In genomic region chr18:35290070-35290735, GRCh38 we compare ENCODE assay signal across 8 cellular contexts. TPM values are rescaled to one million over a fixed set of nuclear protein-coding genes. Genes with fewer than 3 reads are reported as not detected.
DNase-seq lines count a peak whose midpoint lies in the region; TF ChIP-seq lines count a peak whose summit lies in the region.

ZSCAN30 (minus strand) TSS chr18:35290229; CDS start chr18:35264352, 25,877 bp downstream.

- H3K27ac ChIP-seq in suprapubic skin, result peak within 1 kb of the TSS; percentile 84

- H3K27me3 Mint-ChIP-seq in activated naive CD4-positive, alpha-beta T cell treated with anti-CD3 and anti-CD28 coated beads, Interleukin-2, amount 10 ng/mL, durations not matched to agents 7 days and 5 days, result peaks cover 5% of the 10 kb centered on the region

- peak; percentile 98 for DNase-seq in GM03348 (ENCODE audit: low spot score)
- DNase-seq in HFF-Myc (ENCODE audit: extremely low read depth, low read depth), result peak; percentile 78
- DNase-seq in NAMALWA (ENCODE audit: low spot score), result peak; percentile 94
- DNase-seq in SK-N-DZ (ENCODE audit: low spot score), result peak; percentile 92
- peak; percentile 97 for DNase-seq in activated naive CD4-positive, alpha-beta T cell treated with anti-CD3 and anti-CD28 coated beads, Interleukin-2, amount 10 ng/mL, durations not matched to agents 7 days and 5 days
- DNase-seq in germinal center (ENCODE audit: low spot score), result peak; percentile 93
- DNase-seq in nucleus accumbens (lab: John Stamatoyannopoulos, UW), result peak; percentile 60 to 96 (median 92)
- peak; percentile 96 to 98 for DNase-seq in suprapubic skin (ENCODE audit: low spot score in 2 of 2)

- TF ChIP-seq EP300 in suprapubic skin (IDR thresholded peaks at IDR 0.05), result no peak

- peak in 1 of 2 donors; percentile 72 for TF ChIP-seq POLR2A in suprapubic skin (IDR thresholded peaks at IDR 0.05)

- WGBS in suprapubic skin, result 2% methylated on average over 14 of the region's 41 CpGs

- H3K4me3 ChIP-seq in HFF-Myc (replicated peaks; ENCODE audit: low read depth, low read length) (peak within 1 kb of the TSS; percentile 84), suprapubic skin (peak within 1 kb of the TSS; percentile 69)

- TF ChIP-seq CTCF in HFF-Myc (IDR thresholded peaks at IDR 0.05; ENCODE audit: low read depth, low read length, missing control alignments) (no peak), suprapubic skin (IDR thresholded peaks at IDR 0.05) (no peak)

- no peaks in the 10 kb centered on the region for H3K27me3 ChIP-seq in suprapubic skin

- H3K4me3 Mint-ChIP-seq in activated naive CD4-positive, alpha-beta T cell treated with anti-CD3 and anti-CD28 coated beads, Interleukin-2, amount 10 ng/mL, durations not matched to agents 7 days and 5 days, result peak within 1 kb of the TSS; percentile 100

- H3K4me1 ChIP-seq in suprapubic skin, result peaks cover 31% of the 10 kb centered on the region

- peaks cover 11% of the 10 kb centered on the region for H3K36me3 ChIP-seq in suprapubic skin

- H3K36me3 Mint-ChIP-seq in activated naive CD4-positive, alpha-beta T cell treated with anti-CD3 and anti-CD28 coated beads, Interleukin-2, amount 10 ng/mL, durations not matched to agents 7 days and 5 days, result peaks cover 54% of the 10 kb centered on the region

- peaks cover 19% of the 10 kb centered on the region for H3K9me3 Mint-ChIP-seq in activated naive CD4-positive, alpha-beta T cell treated with anti-CD3 and anti-CD28 coated beads, Interleukin-2, amount 10 ng/mL, durations not matched to agents 7 days and 5 days

- H3K4me1 Mint-ChIP-seq in activated naive CD4-positive, alpha-beta T cell treated with anti-CD3 and anti-CD28 coated beads, Interleukin-2, amount 10 ng/mL, durations not matched to agents 7 days and 5 days, result peaks cover 51% of the 10 kb centered on the region

- peaks cover 4% of the 10 kb centered on the region for H3K9me3 ChIP-seq in suprapubic skin

- CTCF ChIA-PET in activated naive CD4-positive, alpha-beta T cell treated with anti-CD3 and anti-CD28 coated beads, Interleukin-2, amount 10 ng/mL, durations not matched to agents 7 days and 5 days (lab: Charles Lee), result no interaction called here

- H3K27ac Mint-ChIP-seq in activated naive CD4-positive, alpha-beta T cell treated with anti-CD3 and anti-CD28 coated beads, Interleukin-2, amount 10 ng/mL, durations not matched to agents 7 days and 5 days, result peak within 1 kb of the TSS; percentile 96

RNA-seq across cellular contexts. Expression of gene ZSCAN30, which starts in this region (rescaled TPM):
- 10.4 and 13.2 TPM in 2 replicates for polyA plus RNA-seq in SK-N-DZ (2014; cell fraction: cytosol; rRNA removed)
- 46.4 and 63.4 TPM in 2 replicates for polyA plus RNA-seq in SK-N-DZ (2014; cell fraction: nucleus; rRNA removed)
- 10 to 100 TPM in 2 of 4 donors, 1 to 10 TPM in 2; 9.6 to 25.2 (median 10.7) TPM for total RNA-seq in suprapubic skin

Comparison
In these comparisons a context has a peak if more than half of its experiments do, and no peak if none do; other contexts are left out.
1. Peak in every context shown above with its lines: DNase-seq, H3K4me3 ChIP-seq and H3K27ac ChIP-seq.